In the genomic region with DNA sequence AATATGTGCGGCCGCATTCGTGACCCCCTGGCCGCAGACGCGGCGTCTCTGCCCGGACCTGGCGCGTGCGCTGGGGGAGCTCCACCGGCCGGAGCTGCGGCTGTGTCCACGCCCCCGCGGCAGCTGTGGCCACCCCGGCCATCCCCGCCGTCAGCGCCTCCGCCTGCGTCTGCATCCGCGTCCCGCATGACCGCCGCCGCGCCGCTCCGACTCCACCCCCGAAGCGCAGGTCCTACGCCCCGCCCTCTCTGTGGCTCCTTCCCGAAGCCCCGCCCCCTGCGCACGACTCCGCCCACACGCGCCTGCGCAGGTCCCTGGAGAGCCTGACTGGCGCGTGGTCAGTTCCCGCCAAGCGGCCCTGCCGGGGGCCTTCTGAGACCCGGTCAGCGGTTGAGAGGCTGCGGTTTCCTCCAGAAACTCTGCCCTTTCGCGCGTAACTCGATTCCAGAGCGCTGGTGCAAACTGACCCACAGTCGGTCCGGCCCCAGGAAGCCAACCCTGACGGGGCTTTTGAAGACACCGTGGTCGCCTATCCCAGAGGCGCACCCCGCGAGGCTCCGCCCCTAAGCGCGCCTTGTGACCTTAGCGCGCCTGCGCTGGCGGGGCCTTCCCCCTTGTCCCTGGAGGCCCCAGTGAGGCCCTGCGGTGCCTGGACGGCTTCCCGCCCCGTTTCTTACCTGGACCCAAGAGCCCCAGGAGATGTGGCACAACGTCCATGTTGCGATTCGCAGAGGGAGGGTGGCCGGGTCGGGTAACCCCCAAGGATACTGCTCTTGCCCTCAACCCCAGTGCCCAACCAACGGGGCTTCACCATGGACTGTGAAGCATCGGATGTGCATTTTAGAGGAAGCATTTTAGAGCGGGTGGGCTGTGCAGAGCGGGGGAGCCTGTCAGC, we compare ENCODE assay signal across 1 cellular context.
TF ChIP-seq lines count a peak whose summit lies in the region.

A gene with protein sequence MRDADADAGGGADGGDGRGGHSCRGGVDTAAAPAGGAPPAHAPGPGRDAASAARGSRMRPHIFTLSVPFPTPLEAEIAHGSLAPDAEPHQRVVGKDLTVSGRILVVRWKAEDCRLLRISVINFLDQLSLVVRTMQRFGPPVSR (minus strand): TSS at position 554 of the 895 bp plus-strand sequence. CDS start 366 bp downstream, at position 188.

TF ChIP-seq in HepG2, 621 proteins besides CTCF, POLR2A, EP300 and RAD21 (continued from another document and continues in another):
- TF ChIP-seq, protein P1, sequence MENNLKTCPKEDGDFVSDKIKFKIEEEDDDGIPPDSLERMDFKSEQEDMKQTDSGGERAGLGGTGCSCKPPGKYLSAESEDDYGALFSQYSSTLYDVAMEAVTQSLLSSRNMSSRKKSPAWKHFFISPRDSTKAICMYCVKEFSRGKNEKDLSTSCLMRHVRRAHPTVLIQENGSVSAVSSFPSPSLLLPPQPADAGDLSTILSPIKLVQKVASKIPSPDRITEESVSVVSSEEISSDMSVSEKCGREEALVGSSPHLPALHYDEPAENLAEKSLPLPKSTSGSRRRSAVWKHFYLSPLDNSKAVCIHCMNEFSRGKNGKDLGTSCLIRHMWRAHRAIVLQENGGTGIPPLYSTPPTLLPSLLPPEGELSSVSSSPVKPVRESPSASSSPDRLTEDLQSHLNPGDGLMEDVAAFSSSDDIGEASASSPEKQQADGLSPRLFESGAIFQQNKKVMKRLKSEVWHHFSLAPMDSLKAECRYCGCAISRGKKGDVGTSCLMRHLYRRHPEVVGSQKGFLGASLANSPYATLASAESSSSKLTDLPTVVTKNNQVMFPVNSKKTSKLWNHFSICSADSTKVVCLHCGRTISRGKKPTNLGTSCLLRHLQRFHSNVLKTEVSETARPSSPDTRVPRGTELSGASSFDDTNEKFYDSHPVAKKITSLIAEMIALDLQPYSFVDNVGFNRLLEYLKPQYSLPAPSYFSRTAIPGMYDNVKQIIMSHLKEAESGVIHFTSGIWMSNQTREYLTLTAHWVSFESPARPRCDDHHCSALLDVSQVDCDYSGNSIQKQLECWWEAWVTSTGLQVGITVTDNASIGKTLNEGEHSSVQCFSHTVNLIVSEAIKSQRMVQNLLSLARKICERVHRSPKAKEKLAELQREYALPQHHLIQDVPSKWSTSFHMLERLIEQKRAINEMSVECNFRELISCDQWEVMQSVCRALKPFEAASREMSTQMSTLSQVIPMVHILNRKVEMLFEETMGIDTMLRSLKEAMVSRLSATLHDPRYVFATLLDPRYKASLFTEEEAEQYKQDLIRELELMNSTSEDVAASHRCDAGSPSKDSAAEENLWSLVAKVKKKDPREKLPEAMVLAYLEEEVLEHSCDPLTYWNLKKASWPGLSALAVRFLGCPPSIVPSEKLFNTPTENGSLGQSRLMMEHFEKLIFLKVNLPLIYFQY (CRISPR knock-in tag; IDR thresholded peaks at IDR 0.05; ENCODE audit: borderline replicate concordance) = 0 out of 2 replicates have a peak, but pooled peaks have one; percentile 50
- TF ChIP-seq ZNF251 (CRISPR knock-in tag; IDR thresholded peaks at IDR 0.05) = no peak
- TF ChIP-seq SAFB2 (CRISPR knock-in tag; IDR thresholded peaks at IDR 0.05; ENCODE audit: borderline replicate concordance, low read depth) = 0 out of 2 replicates have a peak, but pooled peaks have one; percentile 53
- TF ChIP-seq, protein P2, sequence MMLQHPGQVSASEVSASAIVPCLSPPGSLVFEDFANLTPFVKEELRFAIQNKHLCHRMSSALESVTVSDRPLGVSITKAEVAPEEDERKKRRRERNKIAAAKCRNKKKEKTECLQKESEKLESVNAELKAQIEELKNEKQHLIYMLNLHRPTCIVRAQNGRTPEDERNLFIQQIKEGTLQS (CRISPR knock-in tag; IDR thresholded peaks at IDR 0.05) = no peak
- peak; percentile 54; the same call in 1 of the 2 replicates for TF ChIP-seq ZNF749 (CRISPR knock-in tag; IDR thresholded peaks at IDR 0.05; ENCODE audit: borderline replicate concordance)
- no peak for TF ChIP-seq PAF1 (CRISPR knock-in tag; IDR thresholded peaks at IDR 0.05)
- TF ChIP-seq ATF7-NPFF (CRISPR knock-in tag; IDR thresholded peaks at IDR 0.05; ENCODE audit: low read depth) = peak; percentile 76; the same call in 1 of the 2 replicates
- no peak for TF ChIP-seq MBNL3 (CRISPR knock-in tag; conservative IDR thresholded peaks at IDR 0.05)
- TF ChIP-seq, protein P3, sequence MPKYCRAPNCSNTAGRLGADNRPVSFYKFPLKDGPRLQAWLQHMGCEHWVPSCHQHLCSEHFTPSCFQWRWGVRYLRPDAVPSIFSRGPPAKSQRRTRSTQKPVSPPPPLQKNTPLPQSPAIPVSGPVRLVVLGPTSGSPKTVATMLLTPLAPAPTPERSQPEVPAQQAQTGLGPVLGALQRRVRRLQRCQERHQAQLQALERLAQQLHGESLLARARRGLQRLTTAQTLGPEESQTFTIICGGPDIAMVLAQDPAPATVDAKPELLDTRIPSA (CRISPR knock-in tag; IDR thresholded peaks at IDR 0.05; ENCODE audit: borderline replicate concordance) = no peak
- TF ChIP-seq ZNF841 (CRISPR knock-in tag; IDR thresholded peaks at IDR 0.05; ENCODE audit: borderline replicate concordance) = no peak
- 0 out of 2 replicates have a peak, but pooled peaks have one; percentile 35 for TF ChIP-seq TARDBP (CRISPR knock-in tag; IDR thresholded peaks at IDR 0.05)
- TF ChIP-seq TAF1 (CRISPR knock-in tag; IDR thresholded peaks at IDR 0.05) = peak; percentile 40; the same call in 1 of the 2 replicates
- TF ChIP-seq, protein P4, sequence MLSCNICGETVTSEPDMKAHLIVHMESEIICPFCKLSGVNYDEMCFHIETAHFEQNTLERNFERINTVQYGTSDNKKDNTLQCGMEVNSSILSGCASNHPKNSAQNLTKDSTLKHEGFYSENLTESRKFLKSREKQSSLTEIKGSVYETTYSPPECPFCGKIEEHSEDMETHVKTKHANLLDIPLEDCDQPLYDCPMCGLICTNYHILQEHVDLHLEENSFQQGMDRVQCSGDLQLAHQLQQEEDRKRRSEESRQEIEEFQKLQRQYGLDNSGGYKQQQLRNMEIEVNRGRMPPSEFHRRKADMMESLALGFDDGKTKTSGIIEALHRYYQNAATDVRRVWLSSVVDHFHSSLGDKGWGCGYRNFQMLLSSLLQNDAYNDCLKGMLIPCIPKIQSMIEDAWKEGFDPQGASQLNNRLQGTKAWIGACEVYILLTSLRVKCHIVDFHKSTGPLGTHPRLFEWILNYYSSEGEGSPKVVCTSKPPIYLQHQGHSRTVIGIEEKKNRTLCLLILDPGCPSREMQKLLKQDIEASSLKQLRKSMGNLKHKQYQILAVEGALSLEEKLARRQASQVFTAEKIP (CRISPR knock-in tag; IDR thresholded peaks at IDR 0.05; ENCODE audit: borderline replicate concordance) = no peak
- TF ChIP-seq, protein P5, sequence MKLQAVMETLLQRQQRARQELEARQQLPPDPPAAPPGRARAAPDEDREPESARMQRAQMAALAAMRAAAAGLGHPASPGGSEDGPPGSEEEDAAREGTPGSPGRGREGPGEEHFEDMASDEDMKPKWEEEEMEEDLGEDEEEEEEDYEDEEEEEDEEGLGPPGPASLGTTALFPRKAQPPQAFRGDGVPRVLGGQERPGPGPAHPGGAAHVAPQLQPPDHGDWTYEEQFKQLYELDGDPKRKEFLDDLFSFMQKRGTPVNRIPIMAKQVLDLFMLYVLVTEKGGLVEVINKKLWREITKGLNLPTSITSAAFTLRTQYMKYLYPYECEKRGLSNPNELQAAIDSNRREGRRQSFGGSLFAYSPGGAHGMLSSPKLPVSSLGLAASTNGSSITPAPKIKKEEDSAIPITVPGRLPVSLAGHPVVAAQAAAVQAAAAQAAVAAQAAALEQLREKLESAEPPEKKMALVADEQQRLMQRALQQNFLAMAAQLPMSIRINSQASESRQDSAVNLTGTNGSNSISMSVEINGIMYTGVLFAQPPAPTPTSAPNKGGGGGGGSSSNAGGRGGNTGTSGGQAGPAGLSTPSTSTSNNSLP (IDR thresholded peaks at IDR 0.05; ENCODE audit: low read depth, low read length) = no peak
- TF ChIP-seq, protein P6, sequence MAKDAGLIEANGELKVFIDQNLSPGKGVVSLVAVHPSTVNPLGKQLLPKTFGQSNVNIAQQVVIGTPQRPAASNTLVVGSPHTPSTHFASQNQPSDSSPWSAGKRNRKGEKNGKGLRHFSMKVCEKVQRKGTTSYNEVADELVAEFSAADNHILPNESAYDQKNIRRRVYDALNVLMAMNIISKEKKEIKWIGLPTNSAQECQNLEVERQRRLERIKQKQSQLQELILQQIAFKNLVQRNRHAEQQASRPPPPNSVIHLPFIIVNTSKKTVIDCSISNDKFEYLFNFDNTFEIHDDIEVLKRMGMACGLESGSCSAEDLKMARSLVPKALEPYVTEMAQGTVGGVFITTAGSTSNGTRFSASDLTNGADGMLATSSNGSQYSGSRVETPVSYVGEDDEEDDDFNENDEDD (CRISPR knock-in tag; IDR thresholded peaks at IDR 0.05; ENCODE audit: borderline replicate concordance) = peak; percentile 98
- TF ChIP-seq ZNF224 (CRISPR knock-in tag; IDR thresholded peaks at IDR 0.05) = 0 out of 2 replicates have a peak, but pooled peaks have one; percentile 54
- TF ChIP-seq, protein P7, sequence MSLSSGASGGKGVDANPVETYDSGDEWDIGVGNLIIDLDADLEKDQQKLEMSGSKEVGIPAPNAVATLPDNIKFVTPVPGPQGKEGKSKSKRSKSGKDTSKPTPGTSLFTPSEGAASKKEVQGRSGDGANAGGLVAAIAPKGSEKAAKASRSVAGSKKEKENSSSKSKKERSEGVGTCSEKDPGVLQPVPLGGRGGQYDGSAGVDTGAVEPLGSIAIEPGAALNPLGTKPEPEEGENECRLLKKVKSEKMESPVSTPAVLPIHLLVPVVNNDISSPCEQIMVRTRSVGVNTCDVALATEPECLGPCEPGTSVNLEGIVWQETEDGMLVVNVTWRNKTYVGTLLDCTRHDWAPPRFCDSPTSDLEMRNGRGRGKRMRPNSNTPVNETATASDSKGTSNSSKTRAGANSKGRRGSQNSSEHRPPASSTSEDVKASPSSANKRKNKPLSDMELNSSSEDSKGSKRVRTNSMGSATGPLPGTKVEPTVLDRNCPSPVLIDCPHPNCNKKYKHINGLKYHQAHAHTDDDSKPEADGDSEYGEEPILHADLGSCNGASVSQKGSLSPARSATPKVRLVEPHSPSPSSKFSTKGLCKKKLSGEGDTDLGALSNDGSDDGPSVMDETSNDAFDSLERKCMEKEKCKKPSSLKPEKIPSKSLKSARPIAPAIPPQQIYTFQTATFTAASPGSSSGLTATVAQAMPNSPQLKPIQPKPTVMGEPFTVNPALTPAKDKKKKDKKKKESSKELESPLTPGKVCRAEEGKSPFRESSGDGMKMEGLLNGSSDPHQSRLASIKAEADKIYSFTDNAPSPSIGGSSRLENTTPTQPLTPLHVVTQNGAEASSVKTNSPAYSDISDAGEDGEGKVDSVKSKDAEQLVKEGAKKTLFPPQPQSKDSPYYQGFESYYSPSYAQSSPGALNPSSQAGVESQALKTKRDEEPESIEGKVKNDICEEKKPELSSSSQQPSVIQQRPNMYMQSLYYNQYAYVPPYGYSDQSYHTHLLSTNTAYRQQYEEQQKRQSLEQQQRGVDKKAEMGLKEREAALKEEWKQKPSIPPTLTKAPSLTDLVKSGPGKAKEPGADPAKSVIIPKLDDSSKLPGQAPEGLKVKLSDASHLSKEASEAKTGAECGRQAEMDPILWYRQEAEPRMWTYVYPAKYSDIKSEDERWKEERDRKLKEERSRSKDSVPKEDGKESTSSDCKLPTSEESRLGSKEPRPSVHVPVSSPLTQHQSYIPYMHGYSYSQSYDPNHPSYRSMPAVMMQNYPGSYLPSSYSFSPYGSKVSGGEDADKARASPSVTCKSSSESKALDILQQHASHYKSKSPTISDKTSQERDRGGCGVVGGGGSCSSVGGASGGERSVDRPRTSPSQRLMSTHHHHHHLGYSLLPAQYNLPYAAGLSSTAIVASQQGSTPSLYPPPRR (CRISPR knock-in tag; IDR thresholded peaks at IDR 0.05; ENCODE audit: borderline replicate concordance) = no peak
- TF ChIP-seq, protein P8, sequence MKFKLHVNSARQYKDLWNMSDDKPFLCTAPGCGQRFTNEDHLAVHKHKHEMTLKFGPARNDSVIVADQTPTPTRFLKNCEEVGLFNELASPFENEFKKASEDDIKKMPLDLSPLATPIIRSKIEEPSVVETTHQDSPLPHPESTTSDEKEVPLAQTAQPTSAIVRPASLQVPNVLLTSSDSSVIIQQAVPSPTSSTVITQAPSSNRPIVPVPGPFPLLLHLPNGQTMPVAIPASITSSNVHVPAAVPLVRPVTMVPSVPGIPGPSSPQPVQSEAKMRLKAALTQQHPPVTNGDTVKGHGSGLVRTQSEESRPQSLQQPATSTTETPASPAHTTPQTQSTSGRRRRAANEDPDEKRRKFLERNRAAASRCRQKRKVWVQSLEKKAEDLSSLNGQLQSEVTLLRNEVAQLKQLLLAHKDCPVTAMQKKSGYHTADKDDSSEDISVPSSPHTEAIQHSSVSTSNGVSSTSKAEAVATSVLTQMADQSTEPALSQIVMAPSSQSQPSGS (CRISPR knock-in tag; IDR thresholded peaks at IDR 0.05) = no peak
- no peak for TF ChIP-seq CENPT (CRISPR knock-in tag; IDR thresholded peaks at IDR 0.05; ENCODE audit: low read depth)
- TF ChIP-seq, protein P9, sequence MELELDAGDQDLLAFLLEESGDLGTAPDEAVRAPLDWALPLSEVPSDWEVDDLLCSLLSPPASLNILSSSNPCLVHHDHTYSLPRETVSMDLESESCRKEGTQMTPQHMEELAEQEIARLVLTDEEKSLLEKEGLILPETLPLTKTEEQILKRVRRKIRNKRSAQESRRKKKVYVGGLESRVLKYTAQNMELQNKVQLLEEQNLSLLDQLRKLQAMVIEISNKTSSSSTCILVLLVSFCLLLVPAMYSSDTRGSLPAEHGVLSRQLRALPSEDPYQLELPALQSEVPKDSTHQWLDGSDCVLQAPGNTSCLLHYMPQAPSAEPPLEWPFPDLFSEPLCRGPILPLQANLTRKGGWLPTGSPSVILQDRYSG (CRISPR knock-in tag; IDR thresholded peaks at IDR 0.05) = 0 out of 2 replicates have a peak, but pooled peaks have one; percentile 41
- TF ChIP-seq, protein P10, sequence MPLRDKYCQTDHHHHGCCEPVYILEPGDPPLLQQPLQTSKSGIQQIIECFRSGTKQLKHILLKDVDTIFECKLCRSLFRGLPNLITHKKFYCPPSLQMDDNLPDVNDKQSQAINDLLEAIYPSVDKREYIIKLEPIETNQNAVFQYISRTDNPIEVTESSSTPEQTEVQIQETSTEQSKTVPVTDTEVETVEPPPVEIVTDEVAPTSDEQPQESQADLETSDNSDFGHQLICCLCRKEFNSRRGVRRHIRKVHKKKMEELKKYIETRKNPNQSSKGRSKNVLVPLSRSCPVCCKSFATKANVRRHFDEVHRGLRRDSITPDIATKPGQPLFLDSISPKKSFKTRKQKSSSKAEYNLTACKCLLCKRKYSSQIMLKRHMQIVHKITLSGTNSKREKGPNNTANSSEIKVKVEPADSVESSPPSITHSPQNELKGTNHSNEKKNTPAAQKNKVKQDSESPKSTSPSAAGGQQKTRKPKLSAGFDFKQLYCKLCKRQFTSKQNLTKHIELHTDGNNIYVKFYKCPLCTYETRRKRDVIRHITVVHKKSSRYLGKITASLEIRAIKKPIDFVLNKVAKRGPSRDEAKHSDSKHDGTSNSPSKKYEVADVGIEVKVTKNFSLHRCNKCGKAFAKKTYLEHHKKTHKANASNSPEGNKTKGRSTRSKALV (CRISPR knock-in tag; IDR thresholded peaks at IDR 0.05) = no peak
- TF ChIP-seq ZNF350 (CRISPR knock-in tag; IDR thresholded peaks at IDR 0.05; ENCODE audit: borderline replicate concordance, low read depth) = no peak
- no peak for TF ChIP-seq KLF13 (CRISPR knock-in tag; IDR thresholded peaks at IDR 0.05)
- TF ChIP-seq, protein P11, sequence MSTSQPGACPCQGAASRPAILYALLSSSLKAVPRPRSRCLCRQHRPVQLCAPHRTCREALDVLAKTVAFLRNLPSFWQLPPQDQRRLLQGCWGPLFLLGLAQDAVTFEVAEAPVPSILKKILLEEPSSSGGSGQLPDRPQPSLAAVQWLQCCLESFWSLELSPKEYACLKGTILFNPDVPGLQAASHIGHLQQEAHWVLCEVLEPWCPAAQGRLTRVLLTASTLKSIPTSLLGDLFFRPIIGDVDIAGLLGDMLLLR (CRISPR knock-in tag; IDR thresholded peaks at IDR 0.05) = no peak
- no peak for TF ChIP-seq ZNF652 (CRISPR knock-in tag; IDR thresholded peaks at IDR 0.05; ENCODE audit: borderline replicate concordance, low read depth)
- no peak for TF ChIP-seq NFE2 (CRISPR knock-in tag; IDR thresholded peaks at IDR 0.05)
- peak; percentile 19; the same call in 1 of the 2 replicates for TF ChIP-seq FOXA3 (CRISPR knock-in tag; IDR thresholded peaks at IDR 0.05)
- 0 out of 2 replicates have a peak, but pooled peaks have one; percentile 37 for TF ChIP-seq ZNF775 (CRISPR knock-in tag; IDR thresholded peaks at IDR 0.05; ENCODE audit: borderline replicate concordance)
- no peak for TF ChIP-seq NPAS2 (CRISPR knock-in tag; IDR thresholded peaks at IDR 0.05; ENCODE audit: borderline replicate concordance)
